Comparison of ENCODE assay signal across 1 cellular context in the genomic region with DNA sequence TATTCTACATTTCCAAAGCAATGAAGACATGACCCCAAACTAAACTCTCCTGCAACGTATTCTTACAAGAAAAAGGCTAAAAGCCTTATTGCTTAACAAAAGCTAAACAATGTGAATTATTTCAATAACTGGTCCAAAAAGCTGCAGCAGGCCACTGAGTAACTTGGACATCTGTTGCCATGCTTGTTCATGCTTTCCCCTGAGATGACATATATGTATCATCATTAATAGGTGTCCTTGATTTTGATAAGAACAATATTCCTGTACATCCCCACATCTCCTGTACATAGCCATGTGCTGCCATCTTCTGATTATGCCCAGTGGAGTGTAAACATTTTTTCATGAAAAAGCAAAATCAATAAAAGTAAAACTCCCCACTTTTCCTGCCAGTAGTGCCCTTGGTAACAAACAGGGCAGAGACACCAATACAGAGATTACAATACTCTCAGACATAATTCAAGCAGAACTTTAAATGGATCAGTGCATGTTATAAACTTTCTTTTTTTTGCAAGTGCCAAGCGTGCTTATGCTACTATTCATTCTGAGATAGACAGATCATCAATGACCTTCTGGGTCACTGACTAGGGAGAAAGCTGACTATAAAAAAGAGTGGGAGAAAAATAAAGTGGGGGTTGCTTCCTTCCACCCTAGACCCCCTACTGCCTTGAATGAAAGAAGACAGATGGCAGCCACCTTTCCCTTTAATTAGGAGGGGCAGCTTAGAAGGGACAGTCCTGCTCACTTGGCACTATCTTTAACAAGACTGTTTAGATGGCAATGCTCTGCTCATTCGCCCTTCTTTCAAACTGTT.
TF ChIP-seq lines count a peak whose summit lies in the region.

No MANE protein-coding gene starts in this region.

TF ChIP-seq in GM23338, 12 proteins besides CTCF, POLR2A, EP300 and RAD21 (continued from another document):
- TF ChIP-seq, protein P1, sequence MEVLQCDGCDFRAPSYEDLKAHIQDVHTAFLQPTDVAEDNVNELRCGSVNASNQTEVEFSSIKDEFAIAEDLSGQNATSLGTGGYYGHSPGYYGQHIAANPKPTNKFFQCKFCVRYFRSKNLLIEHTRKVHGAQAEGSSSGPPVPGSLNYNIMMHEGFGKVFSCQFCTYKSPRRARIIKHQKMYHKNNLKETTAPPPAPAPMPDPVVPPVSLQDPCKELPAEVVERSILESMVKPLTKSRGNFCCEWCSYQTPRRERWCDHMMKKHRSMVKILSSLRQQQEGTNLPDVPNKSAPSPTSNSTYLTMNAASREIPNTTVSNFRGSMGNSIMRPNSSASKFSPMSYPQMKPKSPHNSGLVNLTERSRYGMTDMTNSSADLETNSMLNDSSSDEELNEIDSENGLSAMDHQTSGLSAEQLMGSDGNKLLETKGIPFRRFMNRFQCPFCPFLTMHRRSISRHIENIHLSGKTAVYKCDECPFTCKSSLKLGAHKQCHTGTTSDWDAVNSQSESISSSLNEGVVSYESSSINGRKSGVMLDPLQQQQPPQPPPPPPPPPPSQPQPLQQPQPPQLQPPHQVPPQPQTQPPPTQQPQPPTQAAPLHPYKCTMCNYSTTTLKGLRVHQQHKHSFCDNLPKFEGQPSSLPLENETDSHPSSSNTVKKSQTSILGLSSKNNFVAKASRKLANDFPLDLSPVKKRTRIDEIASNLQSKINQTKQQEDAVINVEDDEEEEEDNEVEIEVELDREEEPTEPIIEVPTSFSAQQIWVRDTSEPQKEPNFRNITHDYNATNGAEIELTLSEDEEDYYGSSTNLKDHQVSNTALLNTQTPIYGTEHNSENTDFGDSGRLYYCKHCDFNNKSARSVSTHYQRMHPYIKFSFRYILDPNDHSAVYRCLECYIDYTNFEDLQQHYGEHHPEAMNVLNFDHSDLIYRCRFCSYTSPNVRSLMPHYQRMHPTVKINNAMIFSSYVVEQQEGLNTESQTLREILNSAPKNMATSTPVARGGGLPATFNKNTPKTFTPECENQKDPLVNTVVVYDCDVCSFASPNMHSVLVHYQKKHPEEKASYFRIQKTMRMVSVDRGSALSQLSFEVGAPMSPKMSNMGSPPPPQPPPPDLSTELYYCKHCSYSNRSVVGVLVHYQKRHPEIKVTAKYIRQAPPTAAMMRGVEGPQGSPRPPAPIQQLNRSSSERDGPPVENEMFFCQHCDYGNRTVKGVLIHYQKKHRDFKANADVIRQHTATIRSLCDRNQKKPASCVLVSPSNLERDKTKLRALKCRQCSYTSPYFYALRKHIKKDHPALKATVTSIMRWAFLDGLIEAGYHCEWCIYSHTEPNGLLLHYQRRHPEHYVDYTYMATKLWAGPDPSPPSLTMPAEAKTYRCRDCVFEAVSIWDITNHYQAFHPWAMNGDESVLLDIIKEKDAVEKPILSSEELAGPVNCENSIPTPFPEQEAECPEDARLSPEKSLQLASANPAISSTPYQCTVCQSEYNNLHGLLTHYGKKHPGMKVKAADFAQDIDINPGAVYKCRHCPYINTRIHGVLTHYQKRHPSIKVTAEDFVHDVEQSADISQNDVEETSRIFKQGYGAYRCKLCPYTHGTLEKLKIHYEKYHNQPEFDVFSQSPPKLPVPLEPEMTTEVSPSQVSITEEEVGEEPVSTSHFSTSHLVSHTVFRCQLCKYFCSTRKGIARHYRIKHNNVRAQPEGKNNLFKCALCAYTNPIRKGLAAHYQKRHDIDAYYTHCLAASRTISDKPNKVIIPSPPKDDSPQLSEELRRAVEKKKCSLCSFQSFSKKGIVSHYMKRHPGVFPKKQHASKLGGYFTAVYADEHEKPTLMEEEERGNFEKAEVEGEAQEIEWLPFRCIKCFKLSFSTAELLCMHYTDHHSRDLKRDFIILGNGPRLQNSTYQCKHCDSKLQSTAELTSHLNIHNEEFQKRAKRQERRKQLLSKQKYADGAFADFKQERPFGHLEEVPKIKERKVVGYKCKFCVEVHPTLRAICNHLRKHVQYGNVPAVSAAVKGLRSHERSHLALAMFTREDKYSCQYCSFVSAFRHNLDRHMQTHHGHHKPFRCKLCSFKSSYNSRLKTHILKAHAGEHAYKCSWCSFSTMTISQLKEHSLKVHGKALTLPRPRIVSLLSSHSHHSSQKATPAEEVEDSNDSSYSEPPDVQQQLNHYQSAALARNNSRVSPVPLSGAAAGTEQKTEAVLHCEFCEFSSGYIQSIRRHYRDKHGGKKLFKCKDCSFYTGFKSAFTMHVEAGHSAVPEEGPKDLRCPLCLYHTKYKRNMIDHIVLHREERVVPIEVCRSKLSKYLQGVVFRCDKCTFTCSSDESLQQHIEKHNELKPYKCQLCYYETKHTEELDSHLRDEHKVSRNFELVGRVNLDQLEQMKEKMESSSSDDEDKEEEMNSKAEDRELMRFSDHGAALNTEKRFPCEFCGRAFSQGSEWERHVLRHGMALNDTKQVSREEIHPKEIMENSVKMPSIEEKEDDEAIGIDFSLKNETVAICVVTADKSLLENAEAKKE (CRISPR knock-in tag; IDR thresholded peaks at IDR 0.05): no peak
- TF ChIP-seq NANOG (IDR thresholded peaks at IDR 0.05; ENCODE audit: borderline replicate concordance): no peak
- no peak for TF ChIP-seq ZNF331 (CRISPR knock-in tag; IDR thresholded peaks at IDR 0.05; ENCODE audit: low read depth)
- TF ChIP-seq, protein P2, sequence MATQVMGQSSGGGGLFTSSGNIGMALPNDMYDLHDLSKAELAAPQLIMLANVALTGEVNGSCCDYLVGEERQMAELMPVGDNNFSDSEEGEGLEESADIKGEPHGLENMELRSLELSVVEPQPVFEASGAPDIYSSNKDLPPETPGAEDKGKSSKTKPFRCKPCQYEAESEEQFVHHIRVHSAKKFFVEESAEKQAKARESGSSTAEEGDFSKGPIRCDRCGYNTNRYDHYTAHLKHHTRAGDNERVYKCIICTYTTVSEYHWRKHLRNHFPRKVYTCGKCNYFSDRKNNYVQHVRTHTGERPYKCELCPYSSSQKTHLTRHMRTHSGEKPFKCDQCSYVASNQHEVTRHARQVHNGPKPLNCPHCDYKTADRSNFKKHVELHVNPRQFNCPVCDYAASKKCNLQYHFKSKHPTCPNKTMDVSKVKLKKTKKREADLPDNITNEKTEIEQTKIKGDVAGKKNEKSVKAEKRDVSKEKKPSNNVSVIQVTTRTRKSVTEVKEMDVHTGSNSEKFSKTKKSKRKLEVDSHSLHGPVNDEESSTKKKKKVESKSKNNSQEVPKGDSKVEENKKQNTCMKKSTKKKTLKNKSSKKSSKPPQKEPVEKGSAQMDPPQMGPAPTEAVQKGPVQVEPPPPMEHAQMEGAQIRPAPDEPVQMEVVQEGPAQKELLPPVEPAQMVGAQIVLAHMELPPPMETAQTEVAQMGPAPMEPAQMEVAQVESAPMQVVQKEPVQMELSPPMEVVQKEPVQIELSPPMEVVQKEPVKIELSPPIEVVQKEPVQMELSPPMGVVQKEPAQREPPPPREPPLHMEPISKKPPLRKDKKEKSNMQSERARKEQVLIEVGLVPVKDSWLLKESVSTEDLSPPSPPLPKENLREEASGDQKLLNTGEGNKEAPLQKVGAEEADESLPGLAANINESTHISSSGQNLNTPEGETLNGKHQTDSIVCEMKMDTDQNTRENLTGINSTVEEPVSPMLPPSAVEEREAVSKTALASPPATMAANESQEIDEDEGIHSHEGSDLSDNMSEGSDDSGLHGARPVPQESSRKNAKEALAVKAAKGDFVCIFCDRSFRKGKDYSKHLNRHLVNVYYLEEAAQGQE (IDR thresholded peaks at IDR 0.05; ENCODE audit: unreplicated experiment): no peak
- no peak for TF ChIP-seq JUNB (IDR thresholded peaks at IDR 0.05; ENCODE audit: unreplicated experiment)
- no peak for TF ChIP-seq ZNF114 (CRISPR knock-in tag; IDR thresholded peaks at IDR 0.05)
- no peak for TF ChIP-seq POLR2AphosphoS5 (IDR thresholded peaks at IDR 0.05; ENCODE audit: low read depth)
